ENCODE assay signal across 11 cellular contexts in genomic region chr10:84805149-84805548, GRCh38.
"Had no signal": no experiment of that assay in that cellular context is flagged by ENCODE, and none has a peak within 500 bp of the region (broad histone marks: within the 10 kb centered on the region; RNA-seq: fewer than 3 reads in every experiment).

No MANE protein-coding gene starts in this region.

- H3K27ac ChIP-seq: GM23248 had no signal

- H2AFZ ChIP-seq: GM23248, GM23338 had no signal

- H3K9me3 ChIP-seq: HAP-1 had no signal

- DNase-seq: GM23248, GOT3, H7, H9, HCEC 1CT, HFFc6 had no signal

- H3K27ac Mint-ChIP-seq: GM23338, H9, HFFc6 had no signal

- FAIRE-seq: H1, H54 had no signal

- H3K9me3 Mint-ChIP-seq: GM23338, H9 had no signal

- H3K4me3 Mint-ChIP-seq: GM23338, H9, HFFc6 had no signal

- H3K4me3 ChIP-seq: GM23248, GM23338, HAP-1 had no signal

- H3K4me1 ChIP-seq: HAP-1 had no signal

- H3K9ac ChIP-seq: GM23248 had no signal

- H3K36me3 ChIP-seq: HAP-1 had no signal

- H3K4me2 ChIP-seq: GM23338 had no signal

- ATAC-seq: GM23338, HCT116 had no signal
